12 cellular contexts compared by ENCODE assay signal in genomic region chr1:53292690-53293089, GRCh38. TPM values are rescaled to one million over a fixed set of nuclear protein-coding genes. Genes with fewer than 3 reads are reported as not detected.
DNase-seq lines count a peak whose midpoint lies in the region; ATAC-seq and TF ChIP-seq lines count a peak whose summit lies in the region.
"Had no signal": no experiment of that assay in that cellular context is flagged by ENCODE, and none has a peak within 500 bp of the region (broad histone marks: within the 10 kb centered on the region; RNA-seq: fewer than 3 reads in every experiment).

No MANE protein-coding gene starts in this region.

- no peak overlapping the region for H3K27ac ChIP-seq in CD8-positive, alpha-beta T cell (ENCODE audit: low read depth, low read length)
- H3K27ac ChIP-seq: right atrium auricular region had no signal

- peak overlapping the region; percentile 46 for H3K27ac Mint-ChIP-seq in CD8-positive, alpha-beta T cell

- CTCF ChIA-PET in CD8-positive, alpha-beta T cell (lab: Charles Lee) = interaction anchor here (1.2 kb wide), 2 partner anchors 14 to 100 kb away, joined by 3 to 4 read pairs; no protein-coding TSS in a partner anchor

- ATAC-seq in CD8-positive, alpha-beta T cell = no peak
- ATAC-seq in GM19023 (IDR thresholded peaks at IDR 0.05; ENCODE audit: unreplicated experiment) (peak; percentile 58), HG03064 (IDR thresholded peaks at IDR 0.05; ENCODE audit: low read depth, unreplicated experiment) (peak; percentile 51), GM18519 (IDR thresholded peaks at IDR 0.05; ENCODE audit: low FRiP score, unreplicated experiment) (no peak)

- no peaks in the 10 kb centered on the region for H3K36me3 ChIP-seq in CD8-positive, alpha-beta T cell (ENCODE audit: insufficient read depth, low read length)
- H3K36me3 ChIP-seq: right atrium auricular region had no signal

- H3K9me3 ChIP-seq in CD8-positive, alpha-beta T cell (ENCODE audit: low read length) = no peaks in the 10 kb centered on the region
- H3K9me3 ChIP-seq: right atrium auricular region had no signal

- POLR2A ChIA-PET in CD8-positive, alpha-beta T cell (lab: Charles Lee) = no interaction called here

- H3K27me3 Mint-ChIP-seq in CD8-positive, alpha-beta T cell (ENCODE audit: low read depth) = no peaks in the 10 kb centered on the region

- peaks cover 15% of the 10 kb centered on the region for H3K4me1 ChIP-seq in CD8-positive, alpha-beta T cell (ENCODE audit: insufficient read depth, low read length)

- no peaks in the 10 kb centered on the region for H3K9me3 Mint-ChIP-seq in CD8-positive, alpha-beta T cell

- peaks cover 27% of the 10 kb centered on the region for H3K4me1 Mint-ChIP-seq in CD8-positive, alpha-beta T cell (ENCODE audit: low read depth)

- H3K27me3 ChIP-seq in CD8-positive, alpha-beta T cell (ENCODE audit: insufficient read depth, low read length) = no peaks in the 10 kb centered on the region
- H3K27me3 ChIP-seq: right atrium auricular region had no signal

- H3K4me3 Mint-ChIP-seq in CD8-positive, alpha-beta T cell = no peak overlapping the region

- peaks cover 2% of the 10 kb centered on the region for H3K36me3 Mint-ChIP-seq in CD8-positive, alpha-beta T cell

- no peak overlapping the region for H3K4me3 ChIP-seq in CD8-positive, alpha-beta T cell (ENCODE audit: low read depth, low read length)
- H3K4me3 ChIP-seq: right atrium auricular region had no signal

- no peak for TF ChIP-seq CTCF in CD8-positive, alpha-beta T cell (IDR thresholded peaks at IDR 0.05)

- DNase-seq in CD8-positive, alpha-beta T cell = no peak
- peak; percentile 38 for DNase-seq in amniotic epithelial cell (ENCODE audit: low read depth)
- no peak for DNase-seq in stimulated activated CD4-positive, alpha-beta T cell treated with anti-CD3 and anti-CD28 coated beads, Interleukin-2, amount 100 ng/mL, for 48 hours
- DNase-seq in AML-193 (lab: John Stamatoyannopoulos, UW) = no peak
- no peak for DNase-seq in amygdala (lab: John Stamatoyannopoulos, UW)
- DNase-seq: COR-L47, mesenchymal stem cell, Right ventricle myocardium superior had no signal

- intact Hi-C loops in CD8-positive, alpha-beta T cell (cut with DNase I, micrococcal nuclease) = no loop called here

RNA-seq across cellular contexts. Expression of gene LRP8, which starts 35.2 kb away (rescaled TPM):
- total RNA-seq in CD8-positive, alpha-beta T cell = 1 to 10 TPM; 7.8 to 8.9 TPM

RNA-seq across cellular contexts. Expression of gene MAGOH, which starts 54.4 kb away (rescaled TPM):
- 10 to 100 TPM; 77.2 to 79.5 TPM for total RNA-seq in CD8-positive, alpha-beta T cell

Comparison
In these comparisons a context has a peak if more than half of its experiments do, and no peak if none do; other contexts are left out.
1. ATAC-seq: peak in GM19023 (single experiment) and HG03064 (single experiment); none in CD8-positive, alpha-beta T cell (single experiment) and GM18519 (single experiment).